Comparison of ENCODE assay signal across 1 cellular context in genomic region chr10:77574436-77574835, GRCh38.
TF ChIP-seq lines count a peak whose summit lies in the region.

No MANE protein-coding gene starts in this region.

TF ChIP-seq in SK-N-SH treated with all-trans-retinoic acid at 6 μM for 48 hours, 23 proteins besides CTCF, POLR2A, EP300 and RAD21 (continued from another document):
- TF ChIP-seq POU6F1 (CRISPR knock-in tag; IDR thresholded peaks at IDR 0.05; ENCODE audit: borderline replicate concordance, low read depth), result no peak
- no peak for TF ChIP-seq PATZ1 (CRISPR knock-in tag; IDR thresholded peaks at IDR 0.05; ENCODE audit: borderline replicate concordance)
- TF ChIP-seq CSDC2 (CRISPR knock-in tag; IDR thresholded peaks at IDR 0.05), result no peak
- TF ChIP-seq BACH2 (CRISPR knock-in tag; IDR thresholded peaks at IDR 0.05; ENCODE audit: borderline replicate concordance), result no peak
- no peak for TF ChIP-seq ISL1 (CRISPR knock-in tag; IDR thresholded peaks at IDR 0.05)
- TF ChIP-seq ZFP3 (CRISPR knock-in tag; IDR thresholded peaks at IDR 0.05), result no peak
- TF ChIP-seq ZNF565 (CRISPR knock-in tag; conservative IDR thresholded peaks at IDR 0.05; ENCODE audit: low read depth), result no peak
- no peak for TF ChIP-seq RARB (CRISPR knock-in tag; IDR thresholded peaks at IDR 0.05)
- TF ChIP-seq CSRNP3 (CRISPR knock-in tag; IDR thresholded peaks at IDR 0.05), result no peak
